ENCODE assay signal across 1 cellular context in the genomic region with DNA sequence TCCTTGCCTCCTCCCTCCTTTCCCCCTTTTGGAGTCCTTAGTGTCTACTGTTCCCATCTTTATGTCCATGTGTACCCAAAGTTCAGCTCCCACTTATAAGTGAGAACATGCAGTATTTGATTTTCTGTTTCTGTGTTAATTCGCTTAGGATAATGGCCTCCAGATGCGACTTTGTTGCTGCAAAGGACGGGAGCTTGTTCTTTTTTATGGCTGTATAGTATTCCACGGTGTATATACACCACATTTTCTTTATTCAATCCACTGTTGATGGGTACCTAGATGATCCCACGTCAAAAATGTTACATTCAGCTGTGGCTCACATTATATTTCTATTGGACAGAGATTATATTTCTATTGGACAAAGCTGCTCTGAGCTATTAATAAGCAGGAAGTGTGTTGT.
TF ChIP-seq lines count a peak whose summit lies in the region.

No MANE protein-coding gene starts in this region.

TF ChIP-seq in K562, 482 proteins besides CTCF, POLR2A, EP300 and RAD21 (continued from another document):
- TF ChIP-seq RBM25 (IDR thresholded peaks at IDR 0.05; ENCODE audit: low read depth, low read length, severe bottlenecking) (peak; percentile 40), ZNF239 (CRISPR knock-in tag; IDR thresholded peaks at IDR 0.05) (no peak), BCOR (IDR thresholded peaks at IDR 0.05) (peak; percentile 67; the same call in 1 of the 2 replicates), KDM1A (IDR thresholded peaks at IDR 0.05) (peak in 1 of 2 experiments; percentile 24; a peak in 1 of 4 replicates), ZNF146 (CRISPR knock-in tag; IDR thresholded peaks at IDR 0.05; ENCODE audit: unreplicated experiment) (peak; percentile 97), HDAC2 (IDR thresholded peaks at IDR 0.05) (0 out of 2 replicates have a peak, but pooled peaks have one; percentile 19)
- TF ChIP-seq, protein P1, sequence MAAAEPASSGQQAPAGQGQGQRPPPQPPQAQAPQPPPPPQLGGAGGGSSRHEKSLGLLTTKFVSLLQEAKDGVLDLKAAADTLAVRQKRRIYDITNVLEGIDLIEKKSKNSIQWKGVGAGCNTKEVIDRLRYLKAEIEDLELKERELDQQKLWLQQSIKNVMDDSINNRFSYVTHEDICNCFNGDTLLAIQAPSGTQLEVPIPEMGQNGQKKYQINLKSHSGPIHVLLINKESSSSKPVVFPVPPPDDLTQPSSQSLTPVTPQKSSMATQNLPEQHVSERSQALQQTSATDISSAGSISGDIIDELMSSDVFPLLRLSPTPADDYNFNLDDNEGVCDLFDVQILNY (CRISPR knock-in tag; IDR thresholded peaks at IDR 0.05), result no peak
- TF ChIP-seq, protein P2, sequence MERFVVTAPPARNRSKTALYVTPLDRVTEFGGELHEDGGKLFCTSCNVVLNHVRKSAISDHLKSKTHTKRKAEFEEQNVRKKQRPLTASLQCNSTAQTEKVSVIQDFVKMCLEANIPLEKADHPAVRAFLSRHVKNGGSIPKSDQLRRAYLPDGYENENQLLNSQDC (CRISPR knock-in tag; IDR thresholded peaks at IDR 0.05), result no peak
